In genomic region chr12:119208626-119209061, GRCh38 we compare ENCODE assay signal across 10 cellular contexts. TPM values are rescaled to one million over a fixed set of nuclear protein-coding genes. Genes with fewer than 3 reads are reported as not detected.
DNase-seq lines count a peak whose midpoint lies in the region; ATAC-seq, FAIRE-seq and TF ChIP-seq lines count a peak whose summit lies in the region.
"Had no signal": no experiment of that assay in that cellular context is flagged by ENCODE, and none has a peak within 500 bp of the region (broad histone marks: within the 10 kb centered on the region; RNA-seq: fewer than 3 reads in every experiment).

No MANE protein-coding gene starts in this region.

- H3K79me1 ChIP-seq in H1 (ENCODE audit: low read depth, low read length) (no peaks in the 10 kb centered on the region), mesenchymal stem cell (replicated peaks; ENCODE audit: low read length, poor library complexity, severe bottlenecking) (no peaks in the 10 kb centered on the region)

- CTCF ChIA-PET in H1 (lab: Charles Lee; ENCODE audit: partially characterized antibody) = interaction anchor here (0.7 to 1.1 kb wide), 5 partner anchors 17 to 232 kb away, joined by 3 to 4 read pairs (median 3); no protein-coding TSS in a partner anchor

- H4K20me1 ChIP-seq in H1 (replicated peaks in 1 of 2; ENCODE audit: control insufficient read depth in 1 of 2, insufficient read depth in 2 of 2, low read length in 2 of 2) = no peaks in the 10 kb centered on the region
- H4K20me1 ChIP-seq: BLaER1 had no signal

- no peak for FAIRE-seq in H1 (lab: Jason Lieb, UNC)

- 83% methylated on average over 6 of the region's 6 CpGs; no CpG with 5 or more reads in 1 of the 2 experiments for WGBS in H1 (ENCODE audit: extremely low coverage in 1 of 2, insufficient coverage in 1 of 2, insufficient read length in 1 of 2, insufficient replicate concordance in 2 of 2, low coverage in 1 of 2, low lambda C conversion rate in 2 of 2, missing lambda C conversion rate in 1 of 2), 2 experiments
- 55% methylated on average over 6 of the region's 6 CpGs for WGBS in mesenchymal stem cell

- H2AK5ac ChIP-seq in H1 (ENCODE audit: low read depth, low read length) = no peak overlapping the region
- no peak overlapping the region for H2AK5ac ChIP-seq in mesenchymal stem cell (ENCODE audit: low read length, severe bottlenecking)

- H2BK12ac ChIP-seq in H1 (ENCODE audit: low read depth, low read length) (peak overlapping the region; percentile 69), mesenchymal stem cell (ENCODE audit: low read length in 2 of 2) (no peak overlapping the region)

- no peak for TF ChIP-seq POLR2A in H1 (IDR thresholded peaks at IDR 0.05; ENCODE audit: control extremely low read depth in 1 of 2, low read depth in 2 of 2, low read length in 2 of 2)

- H3K4me2 ChIP-seq in H1 (ENCODE audit: insufficient read depth in 1 of 2, low read depth in 2 of 2, low read length in 2 of 2) (no peak overlapping the region), mesenchymal stem cell (ENCODE audit: low read length, poor library complexity, severe bottlenecking) (no peak overlapping the region)
- H3K4me2 ChIP-seq: BLaER1 had no signal

- H3K23ac ChIP-seq in H1 (ENCODE audit: insufficient read length) (no peak overlapping the region), mesenchymal stem cell (ENCODE audit: low read length in 2 of 2) (no peak overlapping the region)

- H3K4me3 ChIP-seq in H1 (ENCODE audit: extremely low read depth in 1 of 4, insufficient read depth in 2 of 4, low read depth in 3 of 4, low read length in 4 of 4) (no peak overlapping the region), mesenchymal stem cell (ENCODE audit: insufficient read depth in 1 of 2, low read depth in 1 of 2, low read length in 2 of 2) (peak overlapping the region in 1 of 2 experiments; percentile 34)
- H3K4me3 ChIP-seq: BLaER1, right lobe of liver had no signal

- ATAC-seq in HG02981 (IDR thresholded peaks at IDR 0.05; ENCODE audit: unreplicated experiment) (no peak), GM21381 (IDR thresholded peaks at IDR 0.05; ENCODE audit: unreplicated experiment) (no peak)

- H3K18ac ChIP-seq in H1 (ENCODE audit: extremely low read depth, low read length) = no peak overlapping the region; the same call in 1 of the 2 replicates
- H3K18ac ChIP-seq in mesenchymal stem cell (ENCODE audit: low read depth in 1 of 2, low read length in 2 of 2) = no peak overlapping the region

- H3K36me3 ChIP-seq in H1 (ENCODE audit: control insufficient read depth in 2 of 4, insufficient read depth in 4 of 4, low read length in 3 of 4) = no peaks in the 10 kb centered on the region
- no peaks in the 10 kb centered on the region for H3K36me3 ChIP-seq in mesenchymal stem cell (ENCODE audit: control insufficient read depth in 1 of 2, insufficient read depth in 2 of 2, low read depth in 1 of 2, low read length in 2 of 2)
- H3K36me3 ChIP-seq: BLaER1, right lobe of liver had no signal

- H3K9ac ChIP-seq in H1 (replicated peaks in 1 of 4; ENCODE audit: extremely low read depth in 1 of 4, low read depth in 3 of 4, low read length in 3 of 4) (no peak overlapping the region), mesenchymal stem cell (ENCODE audit: low read length) (peak overlapping the region; percentile 87)
- H3K9ac ChIP-seq: BLaER1 had no signal

- TF ChIP-seq EP300 in H1 (IDR thresholded peaks at IDR 0.05; ENCODE audit: borderline replicate concordance in 1 of 2, low read depth in 2 of 2, low read length in 2 of 2) = no peak

- no peak for TF ChIP-seq RAD21 in H1 (IDR thresholded peaks at IDR 0.05 in 1 of 2, conservative IDR thresholded peaks at IDR 0.05 in 1 of 2; ENCODE audit: low read depth in 2 of 2, low read length in 2 of 2)

- no peak overlapping the region for H3K4ac ChIP-seq in H1 (replicated peaks; ENCODE audit: insufficient read length, low read depth, low read length)
- H3K4ac ChIP-seq in mesenchymal stem cell (ENCODE audit: low read depth in 1 of 2, low read length in 2 of 2) = no peak overlapping the region

- H3K14ac ChIP-seq in H1 (ENCODE audit: insufficient read length) = no peak overlapping the region
- H3K14ac ChIP-seq in mesenchymal stem cell (ENCODE audit: low read length in 2 of 2) = peak overlapping the region in 1 of 2 experiments; percentile 23

- H3K56ac ChIP-seq in H1 (replicated peaks; ENCODE audit: insufficient read length, low read depth, low read length) = no peak overlapping the region

- no peak overlapping the region for H4K91ac ChIP-seq in H1 (replicated peaks; ENCODE audit: insufficient read length, low read length)
- no peak overlapping the region for H4K91ac ChIP-seq in mesenchymal stem cell (ENCODE audit: low read length)

- H2BK5ac ChIP-seq in H1 (ENCODE audit: low read depth, low read length) (no peak overlapping the region), mesenchymal stem cell (ENCODE audit: low read depth, low read length, poor library complexity, severe bottlenecking) (no peak overlapping the region)

- H2BK15ac ChIP-seq in H1 (ENCODE audit: low read length) (no peak overlapping the region), mesenchymal stem cell (ENCODE audit: low read depth, poor library complexity, severe bottlenecking) (no peak overlapping the region)

- H2BK120ac ChIP-seq in H1 (replicated peaks; ENCODE audit: low read depth, low read length) = no peak overlapping the region
- no peak overlapping the region for H2BK120ac ChIP-seq in mesenchymal stem cell (ENCODE audit: low read depth, low read length)

- H3K9me3 ChIP-seq in H1 (ENCODE audit: insufficient read depth in 2 of 2, low read depth in 1 of 2, low read length in 1 of 2) (no peaks in the 10 kb centered on the region), mesenchymal stem cell (ENCODE audit: control insufficient read depth, low read length) (no peaks in the 10 kb centered on the region)
- H3K9me3 ChIP-seq: BLaER1, right lobe of liver had no signal

- in situ Hi-C loops in ACHN (cut with HindIII; ENCODE audit: low pct_ligation_motif_present, low pct_unique_long_range_greater_than_20kb, low sequenced_read_pairs) = no loop called here

- no peak overlapping the region for H4K5ac ChIP-seq in H1 (ENCODE audit: insufficient read length, low read depth, low read length)

- H3K27ac ChIP-seq in H1 (ENCODE audit: low read depth, low read length) = no peak overlapping the region
- H3K27ac ChIP-seq in mesenchymal stem cell (ENCODE audit: low read length, poor library complexity, severe bottlenecking) = no peak overlapping the region
- H3K27ac ChIP-seq: BLaER1, right lobe of liver had no signal

- H3K4me1 ChIP-seq in H1 (replicated peaks in 1 of 4; ENCODE audit: control insufficient read depth in 3 of 4, insufficient read depth in 4 of 4, low read length in 3 of 4) (peaks cover 0 to 18% (median 15%) of the 10 kb centered on the region in 4 experiments; a peak in 4 of 7 replicates), mesenchymal stem cell (ENCODE audit: control insufficient read depth, insufficient read depth, low read depth, low read length) (no peaks in the 10 kb centered on the region)
- H3K4me1 ChIP-seq: BLaER1, right lobe of liver had no signal

- H3K27me3 ChIP-seq in H1 (replicated peaks in 1 of 4; ENCODE audit: control insufficient read depth in 3 of 4, extremely low read depth in 1 of 4, insufficient read depth in 3 of 4, low read length in 3 of 4) = no peaks in the 10 kb centered on the region
- peaks cover 0 to 3% of the 10 kb centered on the region in 2 experiments for H3K27me3 ChIP-seq in mesenchymal stem cell (ENCODE audit: control insufficient read depth in 1 of 2, insufficient read depth in 1 of 2, low read length in 2 of 2)
- H3K27me3 ChIP-seq: BLaER1, right lobe of liver had no signal

- H2BK20ac ChIP-seq in H1 (ENCODE audit: low read length) = no peak overlapping the region

- no peak for TF ChIP-seq CTCF in H1 (IDR thresholded peaks at IDR 0.05; ENCODE audit: control extremely low read depth in 1 of 3, insufficient read depth in 1 of 3, low read depth in 1 of 3, low read length in 3 of 3)

- no peaks in the 10 kb centered on the region for H3K79me2 ChIP-seq in H1 (ENCODE audit: control insufficient read depth in 1 of 2, insufficient read depth in 2 of 2, low read length in 2 of 2)

- peak; percentile 47 for DNase-seq in ACHN
- DNase-seq in NCI-H2029 (lab: John Stamatoyannopoulos, UW) = peak; percentile 85
- no peak for DNase-seq in H1 (ENCODE audit: low read depth in 1 of 2, low spot score in 2 of 2)
- DNase-seq in mesenchymal stem cell = peak; percentile 85
- no peak for DNase-seq in NCI-H2081 treated with DMSO at 0.1 percent for 48 hours (lab: John Stamatoyannopoulos, UW)
- DNase-seq in KG1 (lab: John Stamatoyannopoulos, UW) = no peak
- DNase-seq: right lobe of liver had no signal

- no peak overlapping the region for H2AFZ ChIP-seq in H1 (ENCODE audit: low read length)
- no peak overlapping the region for H2AFZ ChIP-seq in mesenchymal stem cell (ENCODE audit: low read depth, low read length)

- POLR2A ChIA-PET in H1 (lab: Charles Lee; ENCODE audit: partially characterized antibody) = interaction anchor here (0.7 to 2.6 kb wide), 3 partner anchors 9 to 1753 kb away, joined by 3 to 9 read pairs (median 3); no protein-coding TSS in a partner anchor

- H4K8ac ChIP-seq in H1 (ENCODE audit: extremely low read depth, insufficient read depth, low read length) (peak overlapping the region; percentile 35; the same call in 1 of the 2 replicates), mesenchymal stem cell (ENCODE audit: low read length) (no peak overlapping the region)

- H3K23me2 ChIP-seq in H1 (ENCODE audit: low read depth, low read length) = no peaks in the 10 kb centered on the region

TF ChIP-seq in H1, 55 proteins besides CTCF, POLR2A, EP300 and RAD21:
- TF ChIP-seq CEBPB (IDR thresholded peaks at IDR 0.05; ENCODE audit: low read depth, low read length) (peak; percentile 54; the same call in 1 of the 2 replicates), RBBP5 (IDR thresholded peaks at IDR 0.05; ENCODE audit: borderline replicate concordance, low read depth, low read length) (no peak)
TF ChIP-seq in H1: peak in this region for 1.

RNA-seq across cellular contexts. Expression of gene HSPB8, which starts 29.9 kb away (rescaled TPM):
- total RNA-seq in H1 (2021; fragmentation: NEBNext Ultra II Directional; extraction: Animal tissue kit (Norgen Biotek cat#: 25700)) = 11.7 TPM in 2 replicates
- polyA plus RNA-seq in H1 (2011; rRNA removed) = 17.4 and 28.2 TPM in 2 replicates
- polyA plus RNA-seq in H1 (2011; cell fraction: cytosol; rRNA removed) = 13.1 TPM
- 11.9 TPM for polyA plus RNA-seq in H1 (2011; cell fraction: nucleus; rRNA removed)
- polyA plus RNA-seq in H1 (2012, experiment 1 of 2) = 17.8 to 18.5 TPM (median 18.0 TPM) in 4 replicates
- 26.1 TPM for polyA plus RNA-seq in H1 (2012, experiment 2 of 2)
- 5.5 TPM for polyA plus RNA-seq in H1 (2013, experiment 1 of 2)
- polyA plus RNA-seq in H1 (2013, experiment 2 of 2) = 5.8 TPM
- polyA minus RNA-seq in H1 (2011; rRNA and poly(A)+ RNA removed) = 9.3 and 14.3 TPM in 2 replicates
- polyA minus RNA-seq in H1 (2011; cell fraction: cytosol; rRNA and poly(A)+ RNA removed) = 10.0 TPM
- polyA minus RNA-seq in H1 (2011; cell fraction: nucleus; rRNA and poly(A)+ RNA removed) = 9.2 TPM
- 32.2 TPM for polyA plus RNA-seq in mesenchymal stem cell (2013, experiment 1 of 2)
- 32.7 TPM for polyA plus RNA-seq in mesenchymal stem cell (2013, experiment 2 of 2)

Comparison
In these comparisons a context has a peak if more than half of its experiments do, and no peak if none do; other contexts are left out.
1. DNase-seq: peak in ACHN (single experiment), NCI-H2029 (single experiment) and mesenchymal stem cell (single experiment); none in H1 (0 of 2), NCI-H2081 treated with DMSO at 0.1 percent for 48 hours (single experiment) and KG1 (single experiment).